26 cellular contexts compared by ENCODE assay signal in genomic region chr5:125499969-125500368, GRCh38.
A peak's percentile ranks its signal among the peaks of the same experiment; 100 is the strongest.
DNase-seq lines count a peak whose midpoint lies in the region; ATAC-seq and TF ChIP-seq lines count a peak whose summit lies in the region.
"Had no signal": no experiment of that assay in that cellular context is flagged by ENCODE, and none has a peak within 500 bp of the region (broad histone marks: within the 10 kb centered on the region; RNA-seq: fewer than 3 reads in every experiment).

No MANE protein-coding gene starts in this region.

- H3K27ac ChIP-seq in dorsolateral prefrontal cortex (peak overlapping the region; percentile 1 to 98 (median 94)), foreskin keratinocyte (no peak overlapping the region)
- H3K27ac ChIP-seq: adrenal gland, pancreas, Peyer's patch, sigmoid colon, testis, WERI-Rb-1 had no signal

- H3K4me1 ChIP-seq in foreskin keratinocyte = no peaks in the 10 kb centered on the region
- H3K4me1 ChIP-seq: adrenal gland, Peyer's patch, sigmoid colon, testis had no signal

- peaks cover 7% of the 10 kb centered on the region for H3K9me3 Mint-ChIP-seq in activated T-cell treated with anti-CD3 and anti-CD28 coated beads, Interleukin-2, amount 50 U/mL, for 4 hours
- H3K9me3 Mint-ChIP-seq: naive B cell had no signal

- H3K4me3 ChIP-seq in dorsolateral prefrontal cortex = peak overlapping the region in 2 of 59 donors; percentile 4 to 11
- H3K4me3 ChIP-seq: adrenal gland, lung, pancreas, Peyer's patch, sigmoid colon, testis had no signal

- H3K36me3 Mint-ChIP-seq in activated T-cell treated with anti-CD3 and anti-CD28 coated beads, Interleukin-2, amount 50 U/mL, for 4 hours (ENCODE audit: insufficient read depth) = no peaks in the 10 kb centered on the region
- H3K36me3 Mint-ChIP-seq: CD4-positive, alpha-beta memory T cell; naive B cell had no signal

- DNase-seq in NCI-H1092 treated with DMSO at 0.1 percent for 48 hours (lab: John Stamatoyannopoulos, UW) (peak; percentile 9), NCI-H69 (lab: John Stamatoyannopoulos, UW) (peak; percentile 87), dorsolateral prefrontal cortex (no peak), sciatic nerve (ENCODE audit: low spot score) (no peak), SKM-1 treated with dmso at 0.1 percent for 144 hours (lab: John Stamatoyannopoulos, UW; ENCODE audit: unreplicated experiment) (no peak), foreskin keratinocyte (no peak)
- no peak for DNase-seq in activated T-cell treated with anti-CD3 and anti-CD28 coated beads, Interleukin-2, amount 50 U/mL, for 4 hours
- DNase-seq: activated CD4-positive, alpha-beta T cell treated with anti-CD3 and anti-CD28 coated beads, Interleukin-2, amount 50 U/mL, for 4 hours; activated CD8-positive, alpha-beta memory T cell treated with anti-CD3 and anti-CD28 coated beads, Interleukin-2, amount 50 U/mL, for 48 hours; activated gamma-delta T cell; adrenal gland; CD4-positive, alpha-beta memory T cell; dermis blood vessel endothelial cell; DND-41; GOT3; KBM-7; naive B cell; NCI-H2171 treated with DMSO at 0.1 percent for 48 hours; pancreas; Peyer's patch; sigmoid colon; SK-N-SH; testis; WERI-Rb-1 had no signal

- H3K4me1 Mint-ChIP-seq in activated T-cell treated with anti-CD3 and anti-CD28 coated beads, Interleukin-2, amount 50 U/mL, for 4 hours (ENCODE audit: low read depth) = no peaks in the 10 kb centered on the region
- H3K4me1 Mint-ChIP-seq: CD4-positive, alpha-beta memory T cell; naive B cell had no signal

- ATAC-seq in sciatic nerve (peak; percentile 63), foreskin keratinocyte (no peak)
- no peak for ATAC-seq in activated T-cell treated with anti-CD3 and anti-CD28 coated beads, Interleukin-2, amount 50 U/mL, for 4 hours
- ATAC-seq: pancreas had no signal

- no peaks in the 10 kb centered on the region for H3K27me3 ChIP-seq in dorsolateral prefrontal cortex
- H3K27me3 ChIP-seq in foreskin keratinocyte = no peaks in the 10 kb centered on the region
- H3K27me3 ChIP-seq: adrenal gland, pancreas, Peyer's patch, sigmoid colon, testis had no signal

- H3K27me3 Mint-ChIP-seq in activated T-cell treated with anti-CD3 and anti-CD28 coated beads, Interleukin-2, amount 50 U/mL, for 4 hours (ENCODE audit: low read depth) = no peaks in the 10 kb centered on the region
- H3K27me3 Mint-ChIP-seq: CD4-positive, alpha-beta memory T cell; naive B cell had no signal

- TF ChIP-seq CTCF in dorsolateral prefrontal cortex (IDR thresholded peaks at IDR 0.05 in 54 of 56, conservative IDR thresholded peaks at IDR 0.05 in 2 of 56; ENCODE audit: low read depth in 1 of 56, partially characterized antibody in 56 of 56) (no peak), foreskin keratinocyte (conservative IDR thresholded peaks at IDR 0.05) (no peak)

- H3K4me3 Mint-ChIP-seq in activated T-cell treated with anti-CD3 and anti-CD28 coated beads, Interleukin-2, amount 50 U/mL, for 4 hours = no peak overlapping the region
- H3K4me3 Mint-ChIP-seq: CD4-positive, alpha-beta memory T cell; naive B cell; T-helper 2 cell treated with Interferon-gamma antibody and Interleukin-4, amounts not matched to agents 5 μg/mL and 100 μg/mL, for 36 hours had no signal

- intact Hi-C loops in dorsolateral prefrontal cortex (cut with DNase I) (loop anchor here in 1 of 2 donors (5.0 kb wide), 2 partner anchors 77 to 88 kb away; no protein-coding TSS in a partner anchor), sciatic nerve (cut with DNase I) (no loop called here)

Comparison
In these comparisons a context has a peak if more than half of its experiments do, and no peak if none do; other contexts are left out.
1. DNase-seq: peak in NCI-H1092 treated with DMSO at 0.1 percent for 48 hours (single experiment) and NCI-H69 (single experiment); none in dorsolateral prefrontal cortex (0 of 10), sciatic nerve (single experiment), SKM-1 treated with dmso at 0.1 percent for 144 hours (single experiment), activated T-cell treated with anti-CD3 and anti-CD28 coated beads, Interleukin-2, amount 50 U/mL, for 4 hours (single experiment) and foreskin keratinocyte (0 of 2).